Comparison of ENCODE assay signal across 1 cellular context in genomic region chr14:90803249-90803648, GRCh38.
TF ChIP-seq lines count a peak whose summit lies in the region.

No MANE protein-coding gene starts in this region.

TF ChIP-seq in GM23338, 12 proteins besides CTCF, POLR2A, EP300 and RAD21 (continued from another document):
- TF ChIP-seq ZNF462 (CRISPR knock-in tag; IDR thresholded peaks at IDR 0.05) (no peak), NANOG (IDR thresholded peaks at IDR 0.05; ENCODE audit: borderline replicate concordance) (no peak)
